Comparison of ENCODE assay signal across 25 cellular contexts in genomic region chr9:136022731-136023400, GRCh38.
DNase-seq lines count a peak whose midpoint lies in the region; ATAC-seq and TF ChIP-seq lines count a peak whose summit lies in the region.
"Had no signal": no experiment of that assay in that cellular context is flagged by ENCODE, and none has a peak within 500 bp of the region (broad histone marks: within the 10 kb centered on the region; RNA-seq: fewer than 3 reads in every experiment).

No MANE protein-coding gene starts in this region.

- CTCF ChIA-PET in RWPE1 (lab: Yijun Ruan, JAX), result interaction anchor here (0.7 kb wide), 1 partner anchor 18 kb away, joined by 3 read pairs; no protein-coding TSS in a partner anchor

- POLR2A ChIA-PET in RWPE1 (lab: Yijun Ruan, JAX; ENCODE audit: low non-redundant PET), result interaction anchor here (0.5 kb wide), 1 partner anchor 23 kb away, joined by 4 read pairs; no protein-coding TSS in a partner anchor

- ATAC-seq in left ventricle myocardium superior, result no peak
- ATAC-seq: activated T-cell treated with anti-CD3 and anti-CD28 coated beads, Interleukin-2, amount 50 U/mL, for 72 hours; stimulated activated naive CD8-positive, alpha-beta T cell treated with anti-CD3 and anti-CD28 coated beads, Interleukin-15, Interleukin-2, amounts not matched to agents 100 U/mL and 50 U/mL, for 24 hours had no signal

- TF ChIP-seq POLR2A in prostate gland (IDR thresholded peaks at IDR 0.05), result no peak

- DNase-seq in cardiac septum (ENCODE audit: low spot score), result peak; percentile 27
- DNase-seq in right atrium auricular region (ENCODE audit: low spot score), result no peak
- DNase-seq in RWPE1 (ENCODE audit: low spot score), result no peak
- DNase-seq in left ventricle myocardium superior, result peak; percentile 23
- no peak for DNase-seq in OCI-M1 (lab: John Stamatoyannopoulos, UW)
- DNase-seq in stimulated activated CD4-positive, alpha-beta T cell treated with anti-CD3 and anti-CD28 coated beads, Interleukin-2, amount 100 ng/mL, for 24 hours, result no peak
- DNase-seq in prostate gland (ENCODE audit: low spot score), result no peak
- no peak for DNase-seq in mesenteric fat pad (ENCODE audit: low spot score)
- DNase-seq: activated CD4-positive, alpha-beta T cell treated with anti-CD3 and anti-CD28 coated beads for 4 hours; activated naive CD4-positive, alpha-beta T cell; activated T-cell treated with anti-CD3 and anti-CD28 coated beads, Interleukin-2, amount 50 U/mL, for 72 hours; brain microvascular endothelial cell; COR-L47; DMS79 treated with DMSO at 0.1 percent for 48 hours; effector CD4-positive, alpha-beta T cell; kidney; mammary epithelial cell; NCI-H1417 treated with DMSO at 0.1 percent for 48 hours; NCI-H2081; NCI-H82; stimulated activated naive CD8-positive, alpha-beta T cell treated with anti-CD3 and anti-CD28 coated beads, Interleukin-15, Interleukin-2, amounts not matched to agents 100 U/mL and 50 U/mL, for 24 hours; T-helper 9 cell had no signal

- TF ChIP-seq CTCF in right atrium auricular region (IDR thresholded peaks at IDR 0.05) (no peak), RWPE1 (conservative IDR thresholded peaks at IDR 0.05; ENCODE audit: low read depth) (no peak), prostate gland (IDR thresholded peaks at IDR 0.05) (no peak)

- H3K36me3 ChIP-seq in right atrium auricular region, result no peaks in the 10 kb centered on the region
- no peaks in the 10 kb centered on the region for H3K36me3 ChIP-seq in prostate gland
- H3K36me3 ChIP-seq: adrenal gland, brain microvascular endothelial cell, HAP-1 had no signal

- H3K4me3 ChIP-seq in right atrium auricular region (no peak overlapping the region), prostate gland (no peak overlapping the region)
- H3K4me3 ChIP-seq: adrenal gland, HAP-1 had no signal

- intact Hi-C loops in cardiac septum (cut with DNase I), result no loop called here
- intact Hi-C loops in left ventricle myocardium superior (cut with micrococcal nuclease), result no loop called here
- intact Hi-C loops in prostate gland (cut with DNase I), result no loop called here

- H3K27me3 ChIP-seq in right atrium auricular region (no peaks in the 10 kb centered on the region), prostate gland (replicated peaks; ENCODE audit: insufficient read depth) (no peaks in the 10 kb centered on the region)
- H3K27me3 ChIP-seq: adrenal gland, brain microvascular endothelial cell had no signal

- H3K9me3 ChIP-seq in right atrium auricular region (no peaks in the 10 kb centered on the region), prostate gland (no peaks in the 10 kb centered on the region)
- H3K9me3 ChIP-seq: adrenal gland, HAP-1 had no signal

- H3K4me1 ChIP-seq in right atrium auricular region, result peaks cover 0 to 32% of the 10 kb centered on the region in 2 donors
- H3K4me1 ChIP-seq in prostate gland (replicated peaks), result no peaks in the 10 kb centered on the region

- H3K27ac ChIP-seq in right atrium auricular region (peak overlapping the region in 1 of 2 donors; percentile 52), RWPE1 (peak overlapping the region; percentile 21), prostate gland (no peak overlapping the region)
- H3K27ac ChIP-seq: brain microvascular endothelial cell, KMS-11 had no signal

- WGBS in prostate gland, result 92% methylated on average over 21 of the region's 21 CpGs

Comparison
In these comparisons a context has a peak if more than half of its experiments do, and no peak if none do; other contexts are left out.
1. DNase-seq: peak in cardiac septum (single experiment) and left ventricle myocardium superior (single experiment); none in right atrium auricular region (single experiment), RWPE1 (single experiment), OCI-M1 (single experiment), stimulated activated CD4-positive, alpha-beta T cell treated with anti-CD3 and anti-CD28 coated beads, Interleukin-2, amount 100 ng/mL, for 24 hours (0 of 2), prostate gland (single experiment) and mesenteric fat pad (single experiment).